In the genomic region with DNA sequence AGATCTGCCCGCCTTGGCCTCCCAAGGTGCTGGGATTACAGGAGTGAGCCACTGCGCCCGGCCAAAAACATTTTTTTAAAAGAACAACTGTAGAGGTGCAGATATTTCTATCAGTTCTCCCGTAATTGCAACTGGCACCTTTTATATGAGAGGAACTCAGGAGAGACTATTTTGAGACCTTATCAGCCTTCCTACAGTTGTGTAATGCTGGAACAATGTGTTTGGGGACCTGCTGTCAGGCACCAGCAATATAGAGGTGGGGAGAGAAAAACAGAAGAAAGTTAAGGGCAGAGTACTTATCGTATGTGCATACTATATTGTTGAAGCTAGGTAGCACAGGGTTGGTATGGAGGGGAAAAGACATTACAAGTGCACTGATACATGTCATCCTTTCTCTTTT, we compare ENCODE assay signal across 23 cellular contexts.
"Had no signal": no experiment of that assay in that cellular context is flagged by ENCODE, and none has a peak within 500 bp of the region (broad histone marks: within the 10 kb centered on the region; RNA-seq: fewer than 3 reads in every experiment).

No MANE protein-coding gene starts in this region.

- H3K9me3 ChIP-seq: Peyer's patch, SK-N-SH had no signal

- H3K4me1 ChIP-seq: Peyer's patch had no signal

- H3K27me3 ChIP-seq: Peyer's patch had no signal

- H3K4me3 ChIP-seq: K562, PC-9, Peyer's patch had no signal

- ATAC-seq: K562 had no signal

- DNase-seq: Kasumi-1; MM.1S; NCI-H1092 treated with DMSO at 0.1 percent for 48 hours; NCI-H1436; NCI-H187; NCI-H2029; NCI-H2081 treated with DMSO at 0.1 percent for 48 hours; NCI-H2171; NCI-H226; NCI-H446; NCI-H510A; NCI-H524 treated with DMSO at 0.1 percent for 48 hours; NCI-H69; NCI-H774; NK-92 treated with Interleukin-12 subunit alpha and Interleukin-12 subunit beta, amount 100 ng/mL, for 24 hours; PC-9; Peyer's patch; SHP77; SK-N-SH; SW 1271 had no signal

- H3K27ac ChIP-seq: HL-60, KMS-11, PC-9, Peyer's patch had no signal

- H3K36me3 ChIP-seq: Peyer's patch had no signal
